ENCODE assay signal across 8 cellular contexts in genomic region chr22:24592144-24592845, GRCh38. TPM values are rescaled to one million over a fixed set of nuclear protein-coding genes. Genes with fewer than 3 reads are reported as not detected.
DNase-seq lines count a peak whose midpoint lies in the region; ATAC-seq and TF ChIP-seq lines count a peak whose summit lies in the region.

No MANE protein-coding gene starts in this region.

- H3K79me2 ChIP-seq in SK-N-SH (ENCODE audit: insufficient read depth), result no peaks in the 10 kb centered on the region

- H3K4me3 ChIP-seq in SK-N-SH (ENCODE audit: low read depth in 2 of 2, low read length in 1 of 2) (peak overlapping the region; percentile 66 to 83), esophagus squamous epithelium (peak overlapping the region; percentile 59 to 93 (median 70))

- no peak overlapping the region for H3K27ac Mint-ChIP-seq in activated naive CD4-positive, alpha-beta T cell treated with anti-CD3 and anti-CD28 coated beads, Interleukin-2, amount 10 ng/mL, durations not matched to agents 7 days and 5 days
- H3K27ac Mint-ChIP-seq in nephron, result peak overlapping the region; percentile 94 to 97 (median 94)

- H3K27ac ChIP-seq in SK-N-SH (ENCODE audit: low read depth in 2 of 2, low read length in 1 of 2) (peak overlapping the region in 1 of 2 experiments; percentile 63; a peak in 2 of 4 replicates), esophagus squamous epithelium (peak overlapping the region; percentile 78 to 91 (median 84))

- no peaks in the 10 kb centered on the region for H3K9me3 Mint-ChIP-seq in activated naive CD4-positive, alpha-beta T cell treated with anti-CD3 and anti-CD28 coated beads, Interleukin-2, amount 10 ng/mL, durations not matched to agents 7 days and 5 days
- no peaks in the 10 kb centered on the region for H3K9me3 Mint-ChIP-seq in nephron

- intact Hi-C loops in esophagus squamous epithelium (cut with DNase I), result no loop called here

- H3K36me3 ChIP-seq in SK-N-SH (replicated peaks in 1 of 2; ENCODE audit: control insufficient read depth in 1 of 2, insufficient read depth in 2 of 2, low read length in 1 of 2), result peaks cover 0 to 6% of the 10 kb centered on the region in 2 experiments
- H3K36me3 ChIP-seq in esophagus squamous epithelium, result peaks cover 0 to 23% (median 0%) of the 10 kb centered on the region in 3 donors

- POLR2A ChIA-PET in SK-N-SH (lab: Yijun Ruan, JAX), result interaction anchor here (0.6 to 1.8 kb wide), 3 partner anchors 9 to 733 kb away, joined by 4 to 11 read pairs (median 4); no protein-coding TSS in a partner anchor

- no peak for TF ChIP-seq CTCF in SK-N-SH (IDR thresholded peaks at IDR 0.05)
- no peak for TF ChIP-seq CTCF in esophagus squamous epithelium (IDR thresholded peaks at IDR 0.05)
- no peak for TF ChIP-seq CTCF in nephron (IDR thresholded peaks at IDR 0.05; ENCODE audit: unreplicated experiment in 3 of 3)

- peak overlapping the region; percentile 77 for H3K4me3 Mint-ChIP-seq in activated naive CD4-positive, alpha-beta T cell treated with anti-CD3 and anti-CD28 coated beads, Interleukin-2, amount 10 ng/mL, durations not matched to agents 7 days and 5 days
- H3K4me3 Mint-ChIP-seq in nephron, result peak overlapping the region; percentile 95 to 98 (median 97)

- H3K9me2 ChIP-seq in SK-N-SH, result no peaks in the 10 kb centered on the region

- H3K9me3 ChIP-seq in SK-N-SH (no peaks in the 10 kb centered on the region), esophagus squamous epithelium (no peaks in the 10 kb centered on the region)

- peak overlapping the region; percentile 65; the same call in 1 of the 2 replicates for H2AFZ ChIP-seq in SK-N-SH (ENCODE audit: low read depth)

- DNase-seq in activated naive CD4-positive, alpha-beta T cell treated with anti-CD3 and anti-CD28 coated beads, Interleukin-2, amount 10 ng/mL, durations not matched to agents 7 days and 5 days, result no peak
- DNase-seq in activated naive CD4-positive, alpha-beta T cell treated with anti-CD3 and anti-CD28 coated beads, Interleukin-2, amount 50 U/mL, for 16 hours, result no peak
- no peak for DNase-seq in SK-N-SH
- DNase-seq in esophagus squamous epithelium (lab: John Stamatoyannopoulos, UW), result no peak
- DNase-seq in Ammon's horn (ENCODE audit: low spot score), result no peak
- DNase-seq in T1000 (lab: John Stamatoyannopoulos, UW), result no peak

- no peaks in the 10 kb centered on the region for H3K36me3 Mint-ChIP-seq in activated naive CD4-positive, alpha-beta T cell treated with anti-CD3 and anti-CD28 coated beads, Interleukin-2, amount 10 ng/mL, durations not matched to agents 7 days and 5 days
- H3K36me3 Mint-ChIP-seq in nephron (ENCODE audit: low read depth), result no peaks in the 10 kb centered on the region

- WGBS in SK-N-SH (ENCODE audit: low lambda C conversion rate), result 1% methylated on average over 18 of the region's 31 CpGs
- 10% methylated on average over 12 to 25 of the region's 31 CpGs for WGBS in esophagus squamous epithelium, 2 donors

- no peaks in the 10 kb centered on the region for H4K20me1 ChIP-seq in SK-N-SH (ENCODE audit: insufficient read depth)

- H3K4me1 ChIP-seq in SK-N-SH (ENCODE audit: control insufficient read depth in 1 of 2, insufficient read depth in 2 of 2, low read depth in 1 of 2, low read length in 1 of 2) (peaks cover 0 to 41% of the 10 kb centered on the region in 2 experiments; a peak in 1 of 4 replicates), esophagus squamous epithelium (peaks cover 12 to 35% (median 25%) of the 10 kb centered on the region in 3 donors)

- no peaks in the 10 kb centered on the region for H3K27me3 ChIP-seq in SK-N-SH (ENCODE audit: insufficient read depth)
- H3K27me3 ChIP-seq in esophagus squamous epithelium, result no peaks in the 10 kb centered on the region

- no peak for TF ChIP-seq RAD21 in SK-N-SH (IDR thresholded peaks at IDR 0.05; ENCODE audit: low read length)

- H3K27me3 Mint-ChIP-seq in activated naive CD4-positive, alpha-beta T cell treated with anti-CD3 and anti-CD28 coated beads, Interleukin-2, amount 10 ng/mL, durations not matched to agents 7 days and 5 days, result peaks cover 45% of the 10 kb centered on the region
- no peaks in the 10 kb centered on the region for H3K27me3 Mint-ChIP-seq in nephron (ENCODE audit: low read depth)

- H3K4me2 ChIP-seq in SK-N-SH, result peak overlapping the region; percentile 93

- no peak for ATAC-seq in GM21786 (IDR thresholded peaks at IDR 0.05; ENCODE audit: unreplicated experiment)

- TF ChIP-seq POLR2A in esophagus squamous epithelium (IDR thresholded peaks at IDR 0.05), result no peak

- H3K4me1 Mint-ChIP-seq in activated naive CD4-positive, alpha-beta T cell treated with anti-CD3 and anti-CD28 coated beads, Interleukin-2, amount 10 ng/mL, durations not matched to agents 7 days and 5 days, result peaks cover 6% of the 10 kb centered on the region
- peaks cover 13% of the 10 kb centered on the region for H3K4me1 Mint-ChIP-seq in nephron

- H3F3A ChIP-seq in SK-N-SH (replicated peaks; ENCODE audit: insufficient read depth), result no peaks in the 10 kb centered on the region

- CTCF ChIA-PET in activated naive CD4-positive, alpha-beta T cell treated with anti-CD3 and anti-CD28 coated beads, Interleukin-2, amount 10 ng/mL, durations not matched to agents 7 days and 5 days (lab: Charles Lee), result no interaction called here
- CTCF ChIA-PET in SK-N-SH (lab: Yijun Ruan, JAX), result interaction anchor here (0.8 kb wide), 1 partner anchor 9 kb away, joined by 3 read pairs; no protein-coding TSS in a partner anchor

- TF ChIP-seq EP300 in SK-N-SH (IDR thresholded peaks at IDR 0.05; ENCODE audit: borderline replicate concordance in 1 of 2, low read depth in 1 of 2, low read length in 1 of 2), result no peak

- peak overlapping the region; percentile 80 for H3K9ac ChIP-seq in SK-N-SH

TF ChIP-seq in SK-N-SH, 30 proteins besides CTCF, POLR2A, EP300 and RAD21:
- TF ChIP-seq POLR2AphosphoS5 (IDR thresholded peaks at IDR 0.05; ENCODE audit: low read depth, low read length) (no peak), YY1 (IDR thresholded peaks at IDR 0.05; ENCODE audit: low read depth) (no peak), USF2 (IDR thresholded peaks at IDR 0.05; ENCODE audit: borderline replicate concordance, low read depth, low read length) (no peak), FOSL2 (IDR thresholded peaks at IDR 0.05; ENCODE audit: borderline replicate concordance, low read depth) (no peak), TCF12 (IDR thresholded peaks at IDR 0.05) (no peak), GATA2 (CRISPR knock-in tag; IDR thresholded peaks at IDR 0.05) (no peak), NRF1 (IDR thresholded peaks at IDR 0.05; ENCODE audit: low read depth, low read length) (no peak), JUND (IDR thresholded peaks at IDR 0.05) (no peak), TAF1 (IDR thresholded peaks at IDR 0.05; ENCODE audit: borderline replicate concordance, low read depth, low read length) (no peak), RCOR1 (IDR thresholded peaks at IDR 0.05; ENCODE audit: low read length) (no peak), FOXJ3 (CRISPR knock-in tag; IDR thresholded peaks at IDR 0.05) (no peak), USF1 (IDR thresholded peaks at IDR 0.05; ENCODE audit: borderline replicate concordance, low read depth) (no peak), PBX3 (IDR thresholded peaks at IDR 0.05) (no peak), MXI1 (IDR thresholded peaks at IDR 0.05; ENCODE audit: low read depth, low read length) (no peak; the same call in 1 of the 2 replicates)

RNA-seq across cellular contexts. Expression of gene LRRC75B, which starts 0.6 kb away (rescaled TPM):
- polyA plus RNA-seq in SK-N-SH (2012; rRNA removed), result 11.0 and 12.3 TPM in 2 replicates
- polyA plus RNA-seq in SK-N-SH (2012; cell fraction: cytosol; rRNA removed), result 3.1 and 5.2 TPM in 2 replicates
- 65.6 and 88.9 TPM in 2 replicates for polyA plus RNA-seq in SK-N-SH (2012; cell fraction: nucleus; rRNA removed)
- total RNA-seq in esophagus squamous epithelium, result 10 to 100 TPM in 1 of 4 donors, 1 to 10 TPM in 3; 4.0 to 20.4 (median 7.8) TPM

RNA-seq across cellular contexts. Expression of gene GGT1, which starts 10.7 kb away (rescaled TPM):
- polyA plus RNA-seq in SK-N-SH (2012; rRNA removed), result 1.6 and 1.8 TPM in 2 replicates
- 0.45 and 0.63 TPM in 2 replicates for polyA plus RNA-seq in SK-N-SH (2012; cell fraction: cytosol; rRNA removed)
- 7.0 and 9.8 TPM in 2 replicates for polyA plus RNA-seq in SK-N-SH (2012; cell fraction: nucleus; rRNA removed)
- 1 to 10 TPM in 3 of 4 donors, under 1 TPM in 1; 0.61 to 7.7 (median 1.2) TPM for total RNA-seq in esophagus squamous epithelium

RNA-seq across cellular contexts. Expression of gene SNRPD3, which starts 36.5 kb away (rescaled TPM):
- 177 and 212 TPM in 2 replicates for polyA plus RNA-seq in SK-N-SH (2012; rRNA removed)
- polyA plus RNA-seq in SK-N-SH (2012; cell fraction: cytosol; rRNA removed), result 176 and 201 TPM in 2 replicates
- 95.0 and 101 TPM in 2 replicates for polyA plus RNA-seq in SK-N-SH (2012; cell fraction: nucleus; rRNA removed)
- 100 to 1,000 TPM; 107 to 176 (median 152) TPM for total RNA-seq in esophagus squamous epithelium

RNA-seq across cellular contexts. Expression of gene GUCD1, which starts 37.4 kb away (rescaled TPM):
- polyA plus RNA-seq in SK-N-SH (2012; rRNA removed), result 71.0 and 80.7 TPM in 2 replicates
- 41.7 and 56.7 TPM in 2 replicates for polyA plus RNA-seq in SK-N-SH (2012; cell fraction: cytosol; rRNA removed)
- polyA plus RNA-seq in SK-N-SH (2012; cell fraction: nucleus; rRNA removed), result 80.2 and 104 TPM in 2 replicates
- total RNA-seq in esophagus squamous epithelium, result 10 to 100 TPM; 48.2 to 98.8 (median 76.2) TPM
